ENCODE assay signal across 8 cellular contexts in genomic region chr4:2262944-2263250, GRCh38. TPM values are rescaled to one million over a fixed set of nuclear protein-coding genes. Genes with fewer than 3 reads are reported as not detected.
DNase-seq lines count a peak whose midpoint lies in the region; ATAC-seq, FAIRE-seq and TF ChIP-seq lines count a peak whose summit lies in the region.

No MANE protein-coding gene starts in this region.

- no peak for ATAC-seq in pancreas
- ATAC-seq in HG02678 (IDR thresholded peaks at IDR 0.05; ENCODE audit: unreplicated experiment), result no peak

- peaks cover 0 to 10% of the 10 kb centered on the region in 2 donors for H3K36me3 ChIP-seq in esophagus (ENCODE audit: control insufficient read depth in 2 of 2, insufficient read depth in 2 of 2, low read length in 1 of 2)
- no peaks in the 10 kb centered on the region for H3K36me3 ChIP-seq in pancreas

- peak overlapping the region; percentile 41 to 59 for H3K4me3 ChIP-seq in esophagus (ENCODE audit: low read depth in 1 of 2, low read length in 2 of 2)
- H3K4me3 ChIP-seq in pancreas, result peak overlapping the region; percentile 55 to 97 (median 76)

- no peak for DNase-seq in Calu3
- DNase-seq in RWPE1 (ENCODE audit: low spot score), result no peak
- DNase-seq in pancreas, result no peak
- DNase-seq in NK-92 (lab: John Stamatoyannopoulos, UW; ENCODE audit: unreplicated experiment), result no peak
- DNase-seq in hypothalamus (lab: John Stamatoyannopoulos, UW), result no peak
- no peak for DNase-seq in OCI-M1 (lab: John Stamatoyannopoulos, UW)

- no peaks in the 10 kb centered on the region for H3K9me3 Mint-ChIP-seq in Calu3 (ENCODE audit: low read depth, unreplicated experiment)

- no peak for FAIRE-seq in pancreas (lab: Jason Lieb, UNC)

- H3K4me1 ChIP-seq in esophagus (ENCODE audit: control insufficient read depth in 2 of 2, insufficient read depth in 2 of 2, low read length in 1 of 2) (peaks cover 15 to 30% of the 10 kb centered on the region in 2 donors), pancreas (peaks cover 0 to 13% (median 12%) of the 10 kb centered on the region in 3 donors)

- H3K9me3 ChIP-seq in esophagus (ENCODE audit: control insufficient read depth in 2 of 2, insufficient read depth in 1 of 2, low read depth in 1 of 2, low read length in 1 of 2) (no peaks in the 10 kb centered on the region), pancreas (no peaks in the 10 kb centered on the region)

- intact Hi-C loops in Calu3 (cut with micrococcal nuclease; ENCODE audit: unreplicated experiment) (no loop called here), pancreas (cut with DNase I) (no loop called here)

- H3K27ac ChIP-seq in RWPE1, result peak overlapping the region; percentile 91
- H3K27ac ChIP-seq in esophagus (ENCODE audit: low read depth in 2 of 2, low read length in 1 of 2), result peak overlapping the region; percentile 93
- H3K27ac ChIP-seq in pancreas, result peak overlapping the region; percentile 81 to 94 (median 92)

- H3K27me3 ChIP-seq in esophagus (ENCODE audit: control insufficient read depth in 1 of 2, insufficient read depth in 2 of 2, low read length in 2 of 2), result no peaks in the 10 kb centered on the region
- no peaks in the 10 kb centered on the region for H3K27me3 ChIP-seq in pancreas

- POLR2A ChIA-PET in RWPE1 (lab: Yijun Ruan, JAX; ENCODE audit: low non-redundant PET), result interaction anchor here (0.7 to 1.5 kb wide), 2 partner anchors 30 to 98 kb away, joined by 4 read pairs; no protein-coding TSS in a partner anchor

- 41 to 42% methylated on average over 11 to 13 of the region's 13 CpGs for WGBS in esophagus, 2 donors
- 43 to 48% methylated on average over 13 of the region's 13 CpGs for WGBS in pancreas, 2 donors

- H3K4me3 Mint-ChIP-seq in Calu3 (ENCODE audit: low read depth, unreplicated experiment), result peak overlapping the region; percentile 62

- H3K27me3 Mint-ChIP-seq in Calu3 (ENCODE audit: unreplicated experiment), result no peaks in the 10 kb centered on the region

- no TSS peak for BruUV-seq in Calu3 (replicated peaks; lab: Mats Ljungman, UMichigan)

- no peak overlapping the region for H3K27ac Mint-ChIP-seq in Calu3 (ENCODE audit: unreplicated experiment)

- H3K36me3 Mint-ChIP-seq in Calu3 (ENCODE audit: insufficient read depth, unreplicated experiment), result peaks cover 10% of the 10 kb centered on the region

- no peaks in the 10 kb centered on the region for H3K4me1 Mint-ChIP-seq in Calu3 (ENCODE audit: low read depth, unreplicated experiment)

- TF ChIP-seq CTCF in Calu3 (IDR thresholded peaks at IDR 0.05; ENCODE audit: unreplicated experiment) (no peak), RWPE1 (conservative IDR thresholded peaks at IDR 0.05; ENCODE audit: low read depth) (no peak), pancreas (IDR thresholded peaks at IDR 0.05) (no peak)

- CTCF ChIA-PET in Calu3 (lab: Charles Lee) (no interaction called here), RWPE1 (lab: Yijun Ruan, JAX) (no interaction called here)

RNA-seq across cellular contexts. Expression of gene MXD4, which starts 1.0 kb away (rescaled TPM):
- total RNA-seq in Calu3 (2022) (12.8 and 15.0 TPM in 2 replicates), pancreas (10 to 100 TPM; 14.8 to 35.8 (median 24.7) TPM)
- polyA plus RNA-seq in esophagus (10 to 100 TPM; 14.5 to 27.2 TPM), pancreas (10 to 100 TPM; 29.6 to 51.4 TPM)

RNA-seq across cellular contexts. Expression of gene HAUS3, which starts 21.0 kb away (rescaled TPM):
- total RNA-seq in Calu3 (2022) (12.9 and 13.4 TPM in 2 replicates), pancreas (1 to 10 TPM; 4.1 to 7.9 (median 5.7) TPM)
- polyA plus RNA-seq in esophagus (1 to 10 TPM; 5.0 to 8.1 TPM), pancreas (1 to 10 TPM; 8.5 to 9.6 TPM)

RNA-seq across cellular contexts. Expression of gene POLN, which starts 21.0 kb away (rescaled TPM):
- total RNA-seq in Calu3 (2022), result 4.1 and 5.2 TPM in 2 replicates
- polyA plus RNA-seq in esophagus, result under 1 TPM; 0.59 to 0.81 TPM
- 1 to 10 TPM in 5 of 6 donors, under 1 TPM in 1; 0.95 to 2.3 (median 1.9) TPM for total RNA-seq in pancreas
- polyA plus RNA-seq in pancreas, result 1 to 10 TPM; 2.5 to 3.6 TPM
